ENCODE assay signal across 14 cellular contexts in the genomic region with DNA sequence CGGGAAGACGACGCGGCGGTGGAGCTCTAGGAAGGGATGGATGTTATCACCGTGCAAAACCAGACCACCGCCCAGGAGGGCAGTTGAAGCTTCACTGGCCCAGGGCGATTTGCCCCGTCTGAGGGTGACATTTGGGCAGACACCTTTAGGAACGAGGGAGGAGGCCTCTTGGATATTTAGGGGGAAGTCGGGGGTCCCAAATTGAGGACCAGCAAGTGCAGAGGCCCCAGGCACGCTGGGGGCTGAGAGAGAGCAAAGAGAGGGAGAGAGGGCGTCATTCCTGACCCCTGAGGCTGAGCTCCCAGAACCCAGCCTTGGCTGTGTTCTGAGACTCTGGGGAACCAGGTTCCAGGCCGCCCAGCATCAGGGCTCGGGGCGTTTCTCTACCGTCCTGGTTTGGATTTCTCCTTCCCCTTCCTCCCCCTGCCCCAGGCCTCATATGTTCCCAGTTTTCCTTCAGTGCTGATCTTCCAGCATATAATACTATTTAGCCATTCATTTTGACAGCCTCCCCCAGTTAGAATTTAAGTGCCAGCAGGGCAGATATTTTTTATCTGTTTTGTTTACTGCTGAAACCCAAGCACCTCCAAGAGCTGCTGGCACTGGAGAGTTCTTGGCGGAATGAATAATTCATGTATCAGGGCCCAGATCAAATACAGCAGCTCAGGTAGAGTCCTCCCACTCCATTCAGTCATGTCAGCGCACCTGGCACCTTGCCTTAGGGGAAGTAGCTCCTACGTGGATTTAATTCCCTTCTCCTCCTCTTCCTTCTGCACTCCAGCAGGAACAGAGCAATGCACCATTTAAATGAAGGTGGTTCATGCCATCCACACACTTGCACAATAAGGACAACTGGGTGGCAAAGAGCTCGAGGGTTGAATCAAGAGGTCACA. TPM values are rescaled to one million over a fixed set of nuclear protein-coding genes. Genes with fewer than 3 reads are reported as not detected.
DNase-seq lines count a peak whose midpoint lies in the region; ATAC-seq and TF ChIP-seq lines count a peak whose summit lies in the region.
"Had no signal": no experiment of that assay in that cellular context is flagged by ENCODE, and none has a peak within 500 bp of the region (broad histone marks: within the 10 kb centered on the region; RNA-seq: fewer than 3 reads in every experiment).

No MANE protein-coding gene starts in this region.

- H3K4me1 Mint-ChIP-seq in WTC11 = peaks cover 45% of the 10 kb centered on the region
- H3K4me1 Mint-ChIP-seq: naive B cell had no signal

- WGBS in neuronal stem cell (ENCODE audit: extremely low coverage in 2 of 2, insufficient read length in 2 of 2, insufficient replicate concordance in 1 of 2), 2 donors = no CpG with 5 or more reads among the region's 21 CpGs

- H3K27ac ChIP-seq in neuronal stem cell (replicated peaks; ENCODE audit: low read length) = no peak overlapping the region
- H3K27ac ChIP-seq: dorsolateral prefrontal cortex had no signal

- no peak overlapping the region for H2BK5ac ChIP-seq in neuronal stem cell (ENCODE audit: low read length)

- H4K8ac ChIP-seq in neuronal stem cell (ENCODE audit: low read depth, low read length) = no peak overlapping the region

- in situ Hi-C loops in G401 (cut with HindIII; ENCODE audit: low sequenced_read_pairs) (no loop called here), GM13977 (cut with MboI; ENCODE audit: low pct_unique_long_range_greater_than_20kb, low sequenced_read_pairs, unreplicated experiment) (no loop called here)

- H2BK15ac ChIP-seq in neuronal stem cell (ENCODE audit: low read length) = no peak overlapping the region

- no peak; the same call in none of the 2 replicates for ATAC-seq in WTC11
- no peak for ATAC-seq in HG03469 (IDR thresholded peaks at IDR 0.05; ENCODE audit: unreplicated experiment)

- no peak overlapping the region for H4K91ac ChIP-seq in neuronal stem cell (ENCODE audit: low read depth, low read length, poor library complexity)

- H2AK5ac ChIP-seq in neuronal stem cell (ENCODE audit: low read depth, low read length) = no peak overlapping the region

- no peaks in the 10 kb centered on the region for H3K9me3 Mint-ChIP-seq in WTC11

- peak overlapping the region; percentile 45 for H3K18ac ChIP-seq in neuronal stem cell (ENCODE audit: low read length)

- H3K4me1 ChIP-seq in neuronal stem cell (ENCODE audit: control insufficient read depth in 2 of 2, insufficient read depth in 1 of 2, low read depth in 1 of 2, low read length in 2 of 2) = peaks cover 2 to 9% of the 10 kb centered on the region in 2 donors
- H3K4me1 ChIP-seq: BE2C had no signal

- H3K27ac Mint-ChIP-seq in WTC11 = no peak overlapping the region; the same call in 1 of the 2 replicates
- H3K27ac Mint-ChIP-seq: naive B cell had no signal

- peak overlapping the region; percentile 54 for H3K9ac ChIP-seq in neuronal stem cell (ENCODE audit: low read depth, low read length, poor library complexity)

- H3K23ac ChIP-seq in neuronal stem cell (ENCODE audit: low read depth, low read length, poor library complexity) = peak overlapping the region; percentile 37

- no peak overlapping the region for H3K4ac ChIP-seq in neuronal stem cell (ENCODE audit: low read length)

- DNase-seq in G401 (ENCODE audit: low spot score) (peak; percentile 10), NCI-H2029 treated with DMSO at 0.1 percent for 48 hours (lab: John Stamatoyannopoulos, UW) (peak; percentile 98), WTC11 (ENCODE audit: low spot score) (no peak), neuronal stem cell (ENCODE audit: low spot score) (no peak), islet precursor cell (no peak), GM20000 (ENCODE audit: low spot score) (no peak), GM13977 (ENCODE audit: low spot score) (no peak)
- DNase-seq: activated T-cell treated with anti-CD3 and anti-CD28 coated beads, Interleukin-2, amount 50 U/mL, for 48 hours; BE2C; kidney glomerular epithelial cell; MM.1S; naive B cell had no signal

- H3K36me3 Mint-ChIP-seq in WTC11 = no peaks in the 10 kb centered on the region
- H3K36me3 Mint-ChIP-seq: naive B cell had no signal

- no peak overlapping the region for H3K4me3 ChIP-seq in neuronal stem cell (ENCODE audit: low read length in 2 of 2)

- CTCF ChIA-PET in WTC11 (lab: Charles Lee) = interaction anchor here (0.7 to 1.8 kb wide), 9 partner anchors 9 to 106 kb away, joined by 3 to 11 read pairs (median 3); no protein-coding TSS in a partner anchor

- no peak overlapping the region for H2AFZ ChIP-seq in neuronal stem cell (ENCODE audit: low read length)

- H3K27me3 Mint-ChIP-seq in WTC11 (ENCODE audit: low read depth) = peaks cover 33% of the 10 kb centered on the region

- H3K79me1 ChIP-seq in neuronal stem cell (ENCODE audit: low read depth, low read length) = no peaks in the 10 kb centered on the region

- H3K27me3 ChIP-seq in neuronal stem cell (ENCODE audit: control insufficient read depth in 3 of 3, insufficient read depth in 3 of 3, low read depth in 1 of 3, low read length in 3 of 3) = peaks cover 0 to 10% (median 0%) of the 10 kb centered on the region in 3 experiments
- H3K27me3 ChIP-seq: BE2C had no signal

- no peaks in the 10 kb centered on the region for H3K36me3 ChIP-seq in neuronal stem cell (replicated peaks in 1 of 2; ENCODE audit: control insufficient read depth in 2 of 2, insufficient read depth in 2 of 2, low read length in 2 of 2)
- H3K36me3 ChIP-seq: BE2C had no signal

- no peak overlapping the region for H3K14ac ChIP-seq in neuronal stem cell (ENCODE audit: low read length)

- no peak overlapping the region for H3K4me2 ChIP-seq in neuronal stem cell (ENCODE audit: insufficient read depth, low read length, poor library complexity, severe bottlenecking)

- H2BK120ac ChIP-seq in neuronal stem cell (ENCODE audit: low read depth, low read length) = no peak overlapping the region

- no peaks in the 10 kb centered on the region for H3K9me3 ChIP-seq in neuronal stem cell (replicated peaks in 1 of 2; ENCODE audit: control insufficient read depth in 2 of 2, insufficient read depth in 1 of 2, low read depth in 1 of 2, low read length in 2 of 2)
- H3K9me3 ChIP-seq: BE2C had no signal

- POLR2A ChIA-PET in WTC11 (lab: Charles Lee) = no interaction called here

- peak overlapping the region; percentile 54 for H3K4me3 Mint-ChIP-seq in WTC11

- H2BK12ac ChIP-seq in neuronal stem cell (ENCODE audit: low read length) = no peak overlapping the region

- TF ChIP-seq CTCF in WTC11 (IDR thresholded peaks at IDR 0.05) (no peak), GM20000 (IDR thresholded peaks at IDR 0.05; ENCODE audit: extremely low read depth, missing control alignments) (no peak), GM13977 (IDR thresholded peaks at IDR 0.05; ENCODE audit: extremely low read depth, insufficient read depth, missing control alignments) (no peak)

TF ChIP-seq in WTC11, 78 proteins besides CTCF, POLR2A, EP300 and RAD21 (continues in another document):
- TF ChIP-seq, protein P1, sequence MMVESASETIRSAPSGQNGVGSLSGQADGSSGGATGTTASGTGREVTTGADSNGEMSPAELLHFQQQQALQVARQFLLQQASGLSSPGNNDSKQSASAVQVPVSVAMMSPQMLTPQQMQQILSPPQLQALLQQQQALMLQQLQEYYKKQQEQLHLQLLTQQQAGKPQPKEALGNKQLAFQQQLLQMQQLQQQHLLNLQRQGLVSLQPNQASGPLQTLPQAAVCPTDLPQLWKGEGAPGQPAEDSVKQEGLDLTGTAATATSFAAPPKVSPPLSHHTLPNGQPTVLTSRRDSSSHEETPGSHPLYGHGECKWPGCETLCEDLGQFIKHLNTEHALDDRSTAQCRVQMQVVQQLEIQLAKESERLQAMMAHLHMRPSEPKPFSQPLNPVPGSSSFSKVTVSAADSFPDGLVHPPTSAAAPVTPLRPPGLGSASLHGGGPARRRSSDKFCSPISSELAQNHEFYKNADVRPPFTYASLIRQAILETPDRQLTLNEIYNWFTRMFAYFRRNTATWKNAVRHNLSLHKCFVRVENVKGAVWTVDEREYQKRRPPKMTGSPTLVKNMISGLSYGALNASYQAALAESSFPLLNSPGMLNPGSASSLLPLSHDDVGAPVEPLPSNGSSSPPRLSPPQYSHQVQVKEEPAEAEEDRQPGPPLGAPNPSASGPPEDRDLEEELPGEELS (CRISPR knock-in tag; IDR thresholded peaks at IDR 0.05) = no peak
- TF ChIP-seq, protein P2, sequence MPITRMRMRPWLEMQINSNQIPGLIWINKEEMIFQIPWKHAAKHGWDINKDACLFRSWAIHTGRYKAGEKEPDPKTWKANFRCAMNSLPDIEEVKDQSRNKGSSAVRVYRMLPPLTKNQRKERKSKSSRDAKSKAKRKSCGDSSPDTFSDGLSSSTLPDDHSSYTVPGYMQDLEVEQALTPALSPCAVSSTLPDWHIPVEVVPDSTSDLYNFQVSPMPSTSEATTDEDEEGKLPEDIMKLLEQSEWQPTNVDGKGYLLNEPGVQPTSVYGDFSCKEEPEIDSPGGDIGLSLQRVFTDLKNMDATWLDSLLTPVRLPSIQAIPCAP (CRISPR knock-in tag; IDR thresholded peaks at IDR 0.05) = no peak

RNA-seq across cellular contexts. Expression of a gene that starts 23.3 kb away (rescaled TPM):
- total RNA-seq in G401 (2014; rRNA removed; shearing (Covaris generic)) = not detected in 2 replicates
- total RNA-seq in WTC11 (2021) = 0.57 to 0.98 TPM (median 0.69 TPM) in 3 replicates
- 0.20 TPM for polyA plus RNA-seq in neuronal stem cell (2013, experiment 1 of 2)
- polyA plus RNA-seq in neuronal stem cell (2013, experiment 2 of 2) = 0.18 TPM

Comparison
In these comparisons a context has a peak if more than half of its experiments do, and no peak if none do; other contexts are left out.
1. DNase-seq: peak in G401 (single experiment) and NCI-H2029 treated with DMSO at 0.1 percent for 48 hours (single experiment); none in WTC11 (single experiment), neuronal stem cell (single experiment), islet precursor cell (single experiment), GM20000 (single experiment) and GM13977 (single experiment).